Comparison of ENCODE assay signal across 1 cellular context in the genomic region with DNA sequence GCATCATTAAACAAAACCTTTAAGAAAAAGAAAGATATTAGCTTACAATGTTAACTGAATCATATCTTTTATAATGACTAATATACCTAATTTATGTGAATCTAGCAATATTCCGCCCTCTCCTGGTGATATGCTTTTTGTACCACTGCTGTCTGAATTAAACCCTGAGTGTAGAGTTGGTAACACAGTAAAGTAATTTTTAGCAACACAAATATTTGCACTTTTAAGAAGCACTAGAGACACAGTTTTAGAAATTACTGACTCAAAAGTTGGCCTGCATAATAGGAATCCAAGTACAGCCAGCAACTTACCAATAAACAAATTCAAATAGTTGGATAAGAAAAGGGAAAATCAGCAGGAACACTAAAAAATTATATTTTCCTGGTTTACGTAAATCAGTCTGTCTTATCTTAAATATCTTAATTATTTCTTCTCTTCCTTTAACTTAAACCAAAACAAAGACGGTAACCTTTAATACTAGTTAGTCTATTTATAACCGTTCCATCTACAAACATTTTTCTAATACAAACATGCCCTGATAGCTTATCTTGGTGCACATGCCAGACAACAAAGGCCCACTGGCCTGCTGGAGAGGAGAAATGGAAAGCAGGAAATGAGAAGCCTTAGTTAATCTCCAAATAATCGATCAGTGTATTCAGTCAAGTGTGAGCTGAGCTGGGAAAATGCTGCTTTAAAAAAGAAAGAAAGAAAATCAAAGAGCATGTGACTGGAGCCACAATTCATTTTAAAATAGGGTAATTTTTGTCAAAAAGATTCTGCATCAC.
TF ChIP-seq lines count a peak whose summit lies in the region.

No MANE protein-coding gene starts in this region.

TF ChIP-seq in IMR-90, 13 proteins besides CTCF, POLR2A, EP300 and RAD21 (continued from another document):
- TF ChIP-seq MXI1 (IDR thresholded peaks at IDR 0.05; ENCODE audit: borderline replicate concordance, low read depth, low read length) (no peak), BHLHE40 (IDR thresholded peaks at IDR 0.05; ENCODE audit: low read depth, low read length) (peak; percentile 85)
